Comparison of ENCODE assay signal across 18 cellular contexts in genomic region chr1:16018749-16019515, GRCh38. TPM values are rescaled to one million over a fixed set of nuclear protein-coding genes. Genes with fewer than 3 reads are reported as not detected.
DNase-seq lines count a peak whose midpoint lies in the region; ATAC-seq and TF ChIP-seq lines count a peak whose summit lies in the region.
"Had no signal": no experiment of that assay in that cellular context is flagged by ENCODE, and none has a peak within 500 bp of the region (broad histone marks: within the 10 kb centered on the region; RNA-seq: fewer than 3 reads in every experiment).

No MANE protein-coding gene starts in this region.

- no peaks in the 10 kb centered on the region for H3K36me3 Mint-ChIP-seq in osteocyte (ENCODE audit: unreplicated experiment)

- H3K27ac Mint-ChIP-seq in osteocyte (ENCODE audit: unreplicated experiment), result peak overlapping the region; percentile 85
- H3K27ac Mint-ChIP-seq: activated T-cell treated with anti-CD3 and anti-CD28 coated beads, Interleukin-2, amount 50 U/mL, for 24 hours; stimulated activated naive CD8-positive, alpha-beta T cell treated with anti-CD3 and anti-CD28 coated beads, Interleukin-15, Interleukin-2, amounts not matched to agents 100 ng/mL and 50 ng/mL, for 24 hours had no signal

- H3K9me3 Mint-ChIP-seq in osteocyte (ENCODE audit: unreplicated experiment), result no peaks in the 10 kb centered on the region
- H3K9me3 Mint-ChIP-seq: activated T-cell treated with anti-CD3 and anti-CD28 coated beads, Interleukin-2, amount 50 U/mL, for 24 hours; stimulated activated naive CD8-positive, alpha-beta T cell treated with anti-CD3 and anti-CD28 coated beads, Interleukin-15, Interleukin-2, amounts not matched to agents 100 ng/mL and 50 ng/mL, for 24 hours had no signal

- TF ChIP-seq CTCF in cardiac muscle cell (IDR thresholded peaks at IDR 0.05; ENCODE audit: low read depth, low read length) (no peak), osteocyte (IDR thresholded peaks at IDR 0.05) (no peak), upper lobe of right lung (IDR thresholded peaks at IDR 0.05) (no peak), omental fat pad (IDR thresholded peaks at IDR 0.05) (no peak)

- no peaks in the 10 kb centered on the region for H3K36me3 ChIP-seq in cardiac muscle cell
- no peaks in the 10 kb centered on the region for H3K36me3 ChIP-seq in upper lobe of right lung
- H3K36me3 ChIP-seq: HAP-1 had no signal

- no peaks in the 10 kb centered on the region for H3K27me3 Mint-ChIP-seq in osteocyte (ENCODE audit: unreplicated experiment)
- H3K27me3 Mint-ChIP-seq: stimulated activated naive CD8-positive, alpha-beta T cell treated with anti-CD3 and anti-CD28 coated beads, Interleukin-15, Interleukin-2, amounts not matched to agents 100 ng/mL and 50 ng/mL, for 24 hours had no signal

- DNase-seq in SHP77 (lab: John Stamatoyannopoulos, UW), result peak; percentile 25 to 36
- DNase-seq in SHP77 treated with DMSO at 0.1 percent for 48 hours (lab: John Stamatoyannopoulos, UW), result no peak
- DNase-seq in cardiac muscle cell (ENCODE audit: low read depth in 1 of 2, low spot score in 1 of 2), result no peak
- no peak for DNase-seq in osteocyte (ENCODE audit: extremely low spot score, unreplicated experiment)
- DNase-seq in upper lobe of right lung, result no peak
- no peak for DNase-seq in NCI-H345 treated with DMSO at 0.1 percent for 48 hours (lab: John Stamatoyannopoulos, UW; ENCODE audit: unreplicated experiment)
- DNase-seq in omental fat pad (ENCODE audit: low spot score), result no peak
- DNase-seq: activated CD4-positive, CD25-positive, alpha-beta regulatory T cell; activated T-cell treated with anti-CD3 and anti-CD28 coated beads, Interleukin-2, amount 50 U/mL, for 24 hours; Calu3; stimulated activated CD4-positive, alpha-beta T cell treated with anti-CD3 and anti-CD28 coated beads, Interleukin-2, amount 100 ng/mL, for 48 hours had no signal

- no peak for ATAC-seq in upper lobe of right lung
- ATAC-seq in omental fat pad (ENCODE audit: low FRiP score), result no peak
- ATAC-seq in HG02763 (IDR thresholded peaks at IDR 0.05; ENCODE audit: unreplicated experiment), result no peak

- H3K9me3 ChIP-seq in cardiac muscle cell (ENCODE audit: low read depth) (no peaks in the 10 kb centered on the region), upper lobe of right lung (no peaks in the 10 kb centered on the region)
- H3K9me3 ChIP-seq: body of pancreas, HAP-1 had no signal

- intact Hi-C loops in upper lobe of right lung (cut with DNase I), result no loop called here

- peaks cover 64% of the 10 kb centered on the region for H3K4me1 ChIP-seq in cardiac muscle cell (ENCODE audit: low read depth)
- H3K4me1 ChIP-seq in upper lobe of right lung, result peaks cover 15% of the 10 kb centered on the region

- H3K4me3 ChIP-seq in cardiac muscle cell (no peak overlapping the region), upper lobe of right lung (no peak overlapping the region)
- H3K4me3 ChIP-seq: body of pancreas, HAP-1, SK-N-MC had no signal

- H3K27me3 ChIP-seq in cardiac muscle cell (no peaks in the 10 kb centered on the region), upper lobe of right lung (no peaks in the 10 kb centered on the region)
- H3K27me3 ChIP-seq: body of pancreas had no signal

- H3K4me3 Mint-ChIP-seq in osteocyte (ENCODE audit: unreplicated experiment), result no peak overlapping the region
- H3K4me3 Mint-ChIP-seq: activated T-cell treated with anti-CD3 and anti-CD28 coated beads, Interleukin-2, amount 50 U/mL, for 24 hours; stimulated activated naive CD8-positive, alpha-beta T cell treated with anti-CD3 and anti-CD28 coated beads, Interleukin-15, Interleukin-2, amounts not matched to agents 100 ng/mL and 50 ng/mL, for 24 hours had no signal

- H3K27ac ChIP-seq in cardiac muscle cell (peak overlapping the region; percentile 100), upper lobe of right lung (peak overlapping the region; percentile 78)
- H3K27ac ChIP-seq: 22Rv1, SK-N-MC had no signal

- peaks cover 56% of the 10 kb centered on the region for H3K4me1 Mint-ChIP-seq in osteocyte (ENCODE audit: unreplicated experiment)

RNA-seq across cellular contexts. Expression of gene HSPB7, which starts 1.1 kb away (rescaled TPM):
- total RNA-seq in cardiac muscle cell (509 and 744 TPM in 2 replicates), osteocyte (3.4 and 4.2 TPM in 2 replicates), upper lobe of right lung (10.7 TPM), omental fat pad (100 to 1,000 TPM in 3 of 4 donors, 10 to 100 TPM in 1; 65.7 to 157 (median 128) TPM)
- 1,782 and 2,165 TPM in 2 replicates for polyA plus RNA-seq in cardiac muscle cell
- total RNA-seq: Calu3, epithelial cell of proximal tubule had no signal

RNA-seq across cellular contexts. Expression of gene CLCNKA, which starts 2.9 kb away (rescaled TPM):
- total RNA-seq in cardiac muscle cell, result 5.8 and 16.3 TPM in 2 replicates
- 12.8 and 25.5 TPM in 2 replicates for polyA plus RNA-seq in cardiac muscle cell
- total RNA-seq in osteocyte, result not detected in 2 replicates
- not detected for total RNA-seq in upper lobe of right lung
- total RNA-seq in omental fat pad, result 1 to 10 TPM in 2 of 4 donors, under 1 TPM in 2; 0.37 to 2.4 (median 1.0) TPM
- total RNA-seq: Calu3, epithelial cell of proximal tubule had no signal

RNA-seq across cellular contexts. Expression of gene SRARP, which starts 14.9 kb away (rescaled TPM):
- total RNA-seq in cardiac muscle cell (0.12 TPM in 1 of 2 replicates, not detected in the other), osteocyte (not detected in 2 replicates), upper lobe of right lung (not detected), omental fat pad (not detected)
- not detected in 2 replicates for polyA plus RNA-seq in cardiac muscle cell
- total RNA-seq: body of pancreas, Calu3, epithelial cell of proximal tubule had no signal

RNA-seq across cellular contexts. Expression of gene CLCNKB, which starts 24.6 kb away (rescaled TPM):
- 19.0 and 55.6 TPM in 2 replicates for total RNA-seq in cardiac muscle cell
- 24.8 and 84.3 TPM in 2 replicates for polyA plus RNA-seq in cardiac muscle cell
- total RNA-seq in osteocyte, result 0.34 TPM in 1 of 2 replicates, not detected in the other
- 0.35 TPM for total RNA-seq in upper lobe of right lung
- 1 to 10 TPM in 2 of 4 donors, under 1 TPM in 1, not detected in 1; 0.38 to 2.2 (median 1.6) TPM for total RNA-seq in omental fat pad
- total RNA-seq: Calu3 had no signal

RNA-seq across cellular contexts. Expression of gene ZBTB17, which starts 43.0 kb away (rescaled TPM):
- total RNA-seq in cardiac muscle cell (48.8 and 64.0 TPM in 2 replicates), osteocyte (34.7 and 37.2 TPM in 2 replicates), upper lobe of right lung (42.3 TPM), omental fat pad (10 to 100 TPM; 20.7 to 53.6 (median 27.8) TPM)
- polyA plus RNA-seq in cardiac muscle cell, result 47.1 and 61.6 TPM in 2 replicates

Comparison
In these comparisons a context has a peak if more than half of its experiments do, and no peak if none do; other contexts are left out.
1. DNase-seq: peak in SHP77 (2 of 2); none in SHP77 treated with DMSO at 0.1 percent for 48 hours (single experiment), cardiac muscle cell (0 of 2), osteocyte (single experiment), upper lobe of right lung (single experiment), NCI-H345 treated with DMSO at 0.1 percent for 48 hours (single experiment) and omental fat pad (single experiment).